ENCODE assay signal across 17 cellular contexts in genomic region chr4:84865600-84865999, GRCh38.
DNase-seq lines count a peak whose midpoint lies in the region; ATAC-seq, FAIRE-seq and TF ChIP-seq lines count a peak whose summit lies in the region.
"Had no signal": no experiment of that assay in that cellular context is flagged by ENCODE, and none has a peak within 500 bp of the region (broad histone marks: within the 10 kb centered on the region; RNA-seq: fewer than 3 reads in every experiment).

No MANE protein-coding gene starts in this region.

- no peak overlapping the region for H3K9ac ChIP-seq in H1 (replicated peaks in 1 of 4; ENCODE audit: extremely low read depth in 1 of 4, low read depth in 3 of 4, low read length in 3 of 4)
- no peak overlapping the region for H3K9ac ChIP-seq in mesendoderm (ENCODE audit: low read length)
- H3K9ac ChIP-seq: GM23248 had no signal

- H3K36me3 Mint-ChIP-seq in progenitor cell of endocrine pancreas (ENCODE audit: insufficient read depth) = peaks cover 9% of the 10 kb centered on the region
- H3K36me3 Mint-ChIP-seq in activated CD8-positive, alpha-beta memory T cell treated with anti-CD3 and anti-CD28 coated beads, Interleukin-2, amount 10 ng/mL, durations not matched to agents 7 days and 5 days = no peaks in the 10 kb centered on the region
- no peaks in the 10 kb centered on the region for H3K36me3 Mint-ChIP-seq in CD8-positive, alpha-beta T cell
- H3K36me3 Mint-ChIP-seq: CD4-positive, alpha-beta memory T cell had no signal

- H2BK20ac ChIP-seq in H1 (ENCODE audit: low read length) = no peak overlapping the region

- no peak overlapping the region for H3K4me3 Mint-ChIP-seq in progenitor cell of endocrine pancreas (ENCODE audit: low read depth)
- H3K4me3 Mint-ChIP-seq in activated CD8-positive, alpha-beta memory T cell treated with anti-CD3 and anti-CD28 coated beads, Interleukin-2, amount 10 ng/mL, durations not matched to agents 7 days and 5 days = no peak overlapping the region
- no peak overlapping the region for H3K4me3 Mint-ChIP-seq in CD8-positive, alpha-beta T cell
- H3K4me3 Mint-ChIP-seq: CD4-positive, alpha-beta memory T cell; HFFc6 had no signal

- DNase-seq in H1 (ENCODE audit: low read depth in 1 of 2, low spot score in 2 of 2) (no peak), mesendoderm (peak; percentile 55), progenitor cell of endocrine pancreas (ENCODE audit: low spot score, unreplicated experiment) (no peak), G401 (ENCODE audit: low spot score) (no peak)
- DNase-seq in activated CD8-positive, alpha-beta memory T cell treated with anti-CD3 and anti-CD28 coated beads, Interleukin-2, amount 10 ng/mL, durations not matched to agents 7 days and 5 days = no peak
- no peak for DNase-seq in CD8-positive, alpha-beta T cell
- DNase-seq: C1 segment of cervical spinal cord; Caco-2; CD4-positive, alpha-beta memory T cell; DMS153; DND-41; GDM1; GM23248; HFFc6 had no signal

- H2BK5ac ChIP-seq in H1 (ENCODE audit: low read depth, low read length) (0 out of 2 replicates have a peak overlapping the region, but pooled peaks have one; percentile 4), mesendoderm (ENCODE audit: low read length) (no peak overlapping the region)

- no peaks in the 10 kb centered on the region for H3K27me3 Mint-ChIP-seq in progenitor cell of endocrine pancreas
- H3K27me3 Mint-ChIP-seq in activated CD8-positive, alpha-beta memory T cell treated with anti-CD3 and anti-CD28 coated beads, Interleukin-2, amount 10 ng/mL, durations not matched to agents 7 days and 5 days = no peaks in the 10 kb centered on the region
- H3K27me3 Mint-ChIP-seq in CD8-positive, alpha-beta T cell (ENCODE audit: low read depth) = peaks cover 2% of the 10 kb centered on the region

- H2AK5ac ChIP-seq in H1 (ENCODE audit: low read depth, low read length) (no peak overlapping the region; the same call in 1 of the 2 replicates), mesendoderm (ENCODE audit: low read length) (peak overlapping the region; percentile 14)

- H2BK15ac ChIP-seq in H1 (ENCODE audit: low read length) (no peak overlapping the region), mesendoderm (replicated peaks; ENCODE audit: low read depth) (no peak overlapping the region)

- H3K27ac Mint-ChIP-seq in progenitor cell of endocrine pancreas = peak overlapping the region; percentile 36
- no peak overlapping the region for H3K27ac Mint-ChIP-seq in activated CD8-positive, alpha-beta memory T cell treated with anti-CD3 and anti-CD28 coated beads, Interleukin-2, amount 10 ng/mL, durations not matched to agents 7 days and 5 days
- H3K27ac Mint-ChIP-seq in CD8-positive, alpha-beta T cell = no peak overlapping the region
- H3K27ac Mint-ChIP-seq: CD4-positive, alpha-beta memory T cell; HFFc6 had no signal

- H4K5ac ChIP-seq in H1 (ENCODE audit: insufficient read length, low read depth, low read length) = no peak overlapping the region
- no peak overlapping the region for H4K5ac ChIP-seq in mesendoderm (ENCODE audit: low read length)

- peaks cover 5% of the 10 kb centered on the region for H3K9me3 Mint-ChIP-seq in progenitor cell of endocrine pancreas (ENCODE audit: low read depth)
- H3K9me3 Mint-ChIP-seq in activated CD8-positive, alpha-beta memory T cell treated with anti-CD3 and anti-CD28 coated beads, Interleukin-2, amount 10 ng/mL, durations not matched to agents 7 days and 5 days (ENCODE audit: low read depth) = no peaks in the 10 kb centered on the region
- no peaks in the 10 kb centered on the region for H3K9me3 Mint-ChIP-seq in CD8-positive, alpha-beta T cell
- H3K9me3 Mint-ChIP-seq: CD4-positive, alpha-beta memory T cell; HFFc6 had no signal

- H3K4me2 ChIP-seq in H1 (ENCODE audit: insufficient read depth in 1 of 2, low read depth in 2 of 2, low read length in 2 of 2) = no peak overlapping the region
- H3K4me2 ChIP-seq in mesendoderm (ENCODE audit: low read length) = no peak overlapping the region

- H4K91ac ChIP-seq in H1 (replicated peaks; ENCODE audit: insufficient read length, low read length) = no peak overlapping the region

- H4K8ac ChIP-seq in H1 (ENCODE audit: extremely low read depth, insufficient read depth, low read length) (no peak overlapping the region), mesendoderm (ENCODE audit: low read depth, low read length) (no peak overlapping the region)

- no peak overlapping the region for H3K14ac ChIP-seq in H1 (ENCODE audit: insufficient read length)

- H3K4me3 ChIP-seq in H1 (ENCODE audit: extremely low read depth in 1 of 4, insufficient read depth in 2 of 4, low read depth in 3 of 4, low read length in 4 of 4) (no peak overlapping the region), mesendoderm (ENCODE audit: low read length) (no peak overlapping the region)
- H3K4me3 ChIP-seq in CD8-positive, alpha-beta T cell (ENCODE audit: low read depth, low read length) = no peak overlapping the region
- H3K4me3 ChIP-seq: GM12878, GM23248, HAP-1 had no signal

- TF ChIP-seq CTCF in H1 (IDR thresholded peaks at IDR 0.05; ENCODE audit: control extremely low read depth in 1 of 3, insufficient read depth in 1 of 3, low read depth in 1 of 3, low read length in 3 of 3) = no peak
- no peak for TF ChIP-seq CTCF in progenitor cell of endocrine pancreas (IDR thresholded peaks at IDR 0.05; ENCODE audit: unreplicated experiment)
- TF ChIP-seq CTCF in CD8-positive, alpha-beta T cell (IDR thresholded peaks at IDR 0.05) = no peak

- no peak for FAIRE-seq in H1 (lab: Jason Lieb, UNC)
- FAIRE-seq: GM12878, GM19239 had no signal

- POLR2A ChIA-PET in H1 (lab: Charles Lee; ENCODE audit: partially characterized antibody) = interaction anchor here (1.3 kb wide), 1 partner anchor 101 kb away, joined by 6 read pairs; the partner anchor contains the start of gene WDFY3
- POLR2A ChIA-PET in CD8-positive, alpha-beta T cell (lab: Charles Lee) = no interaction called here

- H3K27ac ChIP-seq in H1 (ENCODE audit: low read depth, low read length) (no peak overlapping the region), mesendoderm (ENCODE audit: low read depth, low read length) (no peak overlapping the region)
- H3K27ac ChIP-seq in CD8-positive, alpha-beta T cell (ENCODE audit: low read depth, low read length) = no peak overlapping the region
- H3K27ac ChIP-seq: GM23248 had no signal

- H2BK120ac ChIP-seq in H1 (replicated peaks; ENCODE audit: low read depth, low read length) (no peak overlapping the region), mesendoderm (ENCODE audit: low read depth, low read length) (no peak overlapping the region)

- H3K79me2 ChIP-seq in H1 (ENCODE audit: control insufficient read depth in 1 of 2, insufficient read depth in 2 of 2, low read length in 2 of 2) = peaks cover 0 to 50% of the 10 kb centered on the region in 2 experiments; a peak in 2 of 4 replicates
- peaks cover 17% of the 10 kb centered on the region for H3K79me2 ChIP-seq in mesendoderm (ENCODE audit: control insufficient read depth, insufficient read depth, low read length)

- in situ Hi-C loops in G401 (cut with HindIII; ENCODE audit: low sequenced_read_pairs) = no loop called here

- H3K79me1 ChIP-seq in H1 (ENCODE audit: low read depth, low read length) (no peaks in the 10 kb centered on the region; the same call in 1 of the 2 replicates), mesendoderm (ENCODE audit: low read length) (peaks cover 5% of the 10 kb centered on the region)

- H3K56ac ChIP-seq in H1 (replicated peaks; ENCODE audit: insufficient read length, low read depth, low read length) (no peak overlapping the region), mesendoderm (ENCODE audit: low read length) (no peak overlapping the region)

- H3K4me1 ChIP-seq in H1 (replicated peaks in 1 of 4; ENCODE audit: control insufficient read depth in 3 of 4, insufficient read depth in 4 of 4, low read length in 3 of 4) (peaks cover 1 to 8% (median 2%) of the 10 kb centered on the region in 4 experiments; a peak in 5 of 7 replicates), mesendoderm (ENCODE audit: control insufficient read depth, low read depth, low read length) (peaks cover 16% of the 10 kb centered on the region)
- H3K4me1 ChIP-seq in CD8-positive, alpha-beta T cell (ENCODE audit: insufficient read depth, low read length) = no peaks in the 10 kb centered on the region

- no peak for TF ChIP-seq POLR2A in H1 (IDR thresholded peaks at IDR 0.05; ENCODE audit: control extremely low read depth in 1 of 2, low read depth in 2 of 2, low read length in 2 of 2)

- no peak overlapping the region for H3K4ac ChIP-seq in H1 (replicated peaks; ENCODE audit: insufficient read length, low read depth, low read length)
- H3K4ac ChIP-seq in mesendoderm (ENCODE audit: low read depth, low read length) = peak overlapping the region; percentile 24

- no peaks in the 10 kb centered on the region for H3K9me3 ChIP-seq in H1 (ENCODE audit: insufficient read depth in 2 of 2, low read depth in 1 of 2, low read length in 1 of 2)
- no peaks in the 10 kb centered on the region for H3K9me3 ChIP-seq in CD8-positive, alpha-beta T cell (ENCODE audit: low read length)
- H3K9me3 ChIP-seq: Caco-2, HAP-1 had no signal

- H3K36me3 ChIP-seq in H1 (ENCODE audit: control insufficient read depth in 2 of 4, insufficient read depth in 4 of 4, low read length in 3 of 4) (no peaks in the 10 kb centered on the region), mesendoderm (ENCODE audit: control insufficient read depth, insufficient read depth, low read length) (no peaks in the 10 kb centered on the region)
- no peaks in the 10 kb centered on the region for H3K36me3 ChIP-seq in CD8-positive, alpha-beta T cell (ENCODE audit: insufficient read depth, low read length)
- H3K36me3 ChIP-seq: HAP-1 had no signal

- H3K23ac ChIP-seq in H1 (ENCODE audit: insufficient read length) (no peak overlapping the region), mesendoderm (ENCODE audit: low read length) (no peak overlapping the region)

- TF ChIP-seq RAD21 in H1 (IDR thresholded peaks at IDR 0.05 in 1 of 2, conservative IDR thresholded peaks at IDR 0.05 in 1 of 2; ENCODE audit: low read depth in 2 of 2, low read length in 2 of 2) = no peak

- WGBS in H1 (ENCODE audit: extremely low coverage in 1 of 2, insufficient coverage in 1 of 2, insufficient read length in 1 of 2, insufficient replicate concordance in 2 of 2, low coverage in 1 of 2, low lambda C conversion rate in 2 of 2, missing lambda C conversion rate in 1 of 2), 2 experiments = 79% methylated on average over 2 of the region's 2 CpGs; no CpG with 5 or more reads in 1 of the 2 experiments
- no CpG with 5 or more reads among the region's 2 CpGs for WGBS in mesendoderm (ENCODE audit: extremely low coverage, insufficient coverage, low lambda C conversion rate)

- H3K18ac ChIP-seq in H1 (ENCODE audit: extremely low read depth, low read length) (no peak overlapping the region), mesendoderm (ENCODE audit: low read length) (peak overlapping the region; percentile 25)

- H3K27me3 ChIP-seq in H1 (replicated peaks in 1 of 4; ENCODE audit: control insufficient read depth in 3 of 4, extremely low read depth in 1 of 4, insufficient read depth in 3 of 4, low read length in 3 of 4) (no peaks in the 10 kb centered on the region), mesendoderm (ENCODE audit: insufficient read depth, low read length, poor library complexity) (no peaks in the 10 kb centered on the region)
- no peaks in the 10 kb centered on the region for H3K27me3 ChIP-seq in CD8-positive, alpha-beta T cell (ENCODE audit: insufficient read depth, low read length)

- no peak overlapping the region for H2BK12ac ChIP-seq in H1 (ENCODE audit: low read depth, low read length)

- ATAC-seq in activated CD8-positive, alpha-beta memory T cell treated with anti-CD3 and anti-CD28 coated beads, Interleukin-2, amount 10 ng/mL, durations not matched to agents 7 days and 5 days = no peak
- no peak for ATAC-seq in CD8-positive, alpha-beta T cell
- ATAC-seq: GM12878 had no signal

- H2AFZ ChIP-seq in H1 (ENCODE audit: low read length) = no peak overlapping the region
- H2AFZ ChIP-seq: GM23248 had no signal

- H3K23me2 ChIP-seq in H1 (ENCODE audit: low read depth, low read length) = no peaks in the 10 kb centered on the region

- no peaks in the 10 kb centered on the region for H4K20me1 ChIP-seq in H1 (replicated peaks in 1 of 2; ENCODE audit: control insufficient read depth in 1 of 2, insufficient read depth in 2 of 2, low read length in 2 of 2)

- TF ChIP-seq EP300 in H1 (IDR thresholded peaks at IDR 0.05; ENCODE audit: borderline replicate concordance in 1 of 2, low read depth in 2 of 2, low read length in 2 of 2) = no peak

- intact Hi-C loops in CD8-positive, alpha-beta T cell (cut with DNase I, micrococcal nuclease) = no loop called here

- peaks cover 20% of the 10 kb centered on the region for H3K4me1 Mint-ChIP-seq in progenitor cell of endocrine pancreas (ENCODE audit: low read depth)
- no peaks in the 10 kb centered on the region for H3K4me1 Mint-ChIP-seq in activated CD8-positive, alpha-beta memory T cell treated with anti-CD3 and anti-CD28 coated beads, Interleukin-2, amount 10 ng/mL, durations not matched to agents 7 days and 5 days
- H3K4me1 Mint-ChIP-seq in CD8-positive, alpha-beta T cell (ENCODE audit: low read depth) = no peaks in the 10 kb centered on the region
- H3K4me1 Mint-ChIP-seq: CD4-positive, alpha-beta memory T cell had no signal

- CTCF ChIA-PET in H1 (lab: Charles Lee; ENCODE audit: partially characterized antibody) = interaction anchor here (0.9 to 1.5 kb wide), 4 partner anchors 11 to 106 kb away, joined by 3 to 4 read pairs (median 3); no protein-coding TSS in a partner anchor
- CTCF ChIA-PET in activated CD8-positive, alpha-beta memory T cell treated with anti-CD3 and anti-CD28 coated beads, Interleukin-2, amount 10 ng/mL, durations not matched to agents 7 days and 5 days (lab: Charles Lee) = no interaction called here
- CTCF ChIA-PET in CD8-positive, alpha-beta T cell (lab: Charles Lee) = no interaction called here
